ENCODE assay signal across 1 cellular context in genomic region chr2:202635441-202636296, GRCh38.
TF ChIP-seq lines count a peak whose summit lies in the region.

No MANE protein-coding gene starts in this region.

TF ChIP-seq in HepG2, 621 proteins besides CTCF, POLR2A, EP300 and RAD21 (continued from another document and continues in another):
- TF ChIP-seq IKZF1 (IDR thresholded peaks at IDR 0.05), result no peak
- TF ChIP-seq ZNF180 (CRISPR knock-in tag; IDR thresholded peaks at IDR 0.05; ENCODE audit: borderline replicate concordance, low read depth), result no peak
- TF ChIP-seq YEATS4 (CRISPR knock-in tag; IDR thresholded peaks at IDR 0.05; ENCODE audit: borderline replicate concordance), result no peak; the same call in 1 of the 2 replicates
- no peak for TF ChIP-seq HOXA5 (CRISPR knock-in tag; IDR thresholded peaks at IDR 0.05)
- TF ChIP-seq TGIF2 (CRISPR knock-in tag; IDR thresholded peaks at IDR 0.05), result no peak
- no peak for TF ChIP-seq ZFP41 (CRISPR knock-in tag; IDR thresholded peaks at IDR 0.05; ENCODE audit: borderline replicate concordance)
- TF ChIP-seq ZNF530 (CRISPR knock-in tag; IDR thresholded peaks at IDR 0.05; ENCODE audit: low read depth), result 0 out of 2 replicates have a peak, but pooled peaks have one; percentile 17
- TF ChIP-seq ISX (CRISPR knock-in tag; conservative IDR thresholded peaks at IDR 0.05), result no peak
- TF ChIP-seq GRHL1 (CRISPR knock-in tag; conservative IDR thresholded peaks at IDR 0.05), result no peak
- TF ChIP-seq HNRNPH1 (optimal IDR thresholded peaks at IDR 0.05; ENCODE audit: low read depth, low read length), result no peak
- no peak for TF ChIP-seq GLI4 (CRISPR knock-in tag; IDR thresholded peaks at IDR 0.05; ENCODE audit: borderline replicate concordance)
- TF ChIP-seq ZNF432 (CRISPR knock-in tag; IDR thresholded peaks at IDR 0.05; ENCODE audit: borderline replicate concordance), result no peak
- no peak; the same call in 1 of the 2 replicates for TF ChIP-seq MYC (CRISPR knock-in tag; IDR thresholded peaks at IDR 0.05; ENCODE audit: borderline replicate concordance)
- TF ChIP-seq ZNF790 (CRISPR knock-in tag; IDR thresholded peaks at IDR 0.05; ENCODE audit: borderline replicate concordance), result no peak
- TF ChIP-seq ZNF891 (CRISPR knock-in tag; IDR thresholded peaks at IDR 0.05), result no peak
- TF ChIP-seq NFKB2 (CRISPR knock-in tag; IDR thresholded peaks at IDR 0.05; ENCODE audit: borderline replicate concordance), result no peak
- no peak for TF ChIP-seq ZNF749 (CRISPR knock-in tag; IDR thresholded peaks at IDR 0.05; ENCODE audit: borderline replicate concordance)
- no peak for TF ChIP-seq CEBPG (CRISPR knock-in tag; IDR thresholded peaks at IDR 0.05)
- TF ChIP-seq HMGXB3 (CRISPR knock-in tag; IDR thresholded peaks at IDR 0.05; ENCODE audit: borderline replicate concordance), result peak; percentile 18; the same call in 1 of the 2 replicates
- TF ChIP-seq NR2F1 (CRISPR knock-in tag; IDR thresholded peaks at IDR 0.05), result no peak
- no peak for TF ChIP-seq MBD4 (IDR thresholded peaks at IDR 0.05; ENCODE audit: borderline replicate concordance, low read length)
- TF ChIP-seq ZNF569 (CRISPR knock-in tag; IDR thresholded peaks at IDR 0.05; ENCODE audit: borderline replicate concordance), result no peak
- TF ChIP-seq JUND (CRISPR knock-in tag; IDR thresholded peaks at IDR 0.05), result no peak
- no peak for TF ChIP-seq KDM1A (CRISPR knock-in tag; IDR thresholded peaks at IDR 0.05)
- TF ChIP-seq HHEX (CRISPR knock-in tag; IDR thresholded peaks at IDR 0.05), result no peak
- no peak for TF ChIP-seq BHLHE40 (IDR thresholded peaks at IDR 0.05; ENCODE audit: low read length)
- TF ChIP-seq, protein P1, sequence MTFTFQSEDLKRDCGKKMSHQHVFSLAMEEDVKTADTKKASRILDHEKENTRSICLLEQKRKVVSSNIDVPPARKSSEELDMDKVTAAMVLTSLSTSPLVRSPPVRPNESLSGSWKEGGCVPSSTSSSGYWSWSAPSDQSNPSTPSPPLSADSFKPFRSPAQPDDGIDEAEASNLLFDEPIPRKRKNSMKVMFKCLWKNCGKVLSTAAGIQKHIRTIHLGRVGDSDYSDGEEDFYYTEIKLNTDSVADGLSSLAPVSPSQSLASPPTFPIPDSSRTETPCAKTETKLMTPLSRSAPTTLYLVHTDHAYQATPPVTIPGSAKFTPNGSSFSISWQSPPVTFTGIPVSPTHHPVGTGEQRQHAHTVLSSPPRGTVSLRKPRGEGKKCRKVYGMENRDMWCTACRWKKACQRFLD (CRISPR knock-in tag; IDR thresholded peaks at IDR 0.05; ENCODE audit: borderline replicate concordance), result no peak
- TF ChIP-seq, protein P2, sequence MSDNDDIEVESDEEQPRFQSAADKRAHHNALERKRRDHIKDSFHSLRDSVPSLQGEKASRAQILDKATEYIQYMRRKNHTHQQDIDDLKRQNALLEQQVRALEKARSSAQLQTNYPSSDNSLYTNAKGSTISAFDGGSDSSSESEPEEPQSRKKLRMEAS (IDR thresholded peaks at IDR 0.05), result no peak
- TF ChIP-seq HOMEZ (CRISPR knock-in tag; IDR thresholded peaks at IDR 0.05; ENCODE audit: low read depth), result peak; percentile 48
- TF ChIP-seq SP2 (CRISPR knock-in tag; IDR thresholded peaks at IDR 0.05), result no peak
- TF ChIP-seq ZNF205 (CRISPR knock-in tag; IDR thresholded peaks at IDR 0.05), result peak; percentile 51; the same call in 1 of the 2 replicates
- TF ChIP-seq, protein P3, sequence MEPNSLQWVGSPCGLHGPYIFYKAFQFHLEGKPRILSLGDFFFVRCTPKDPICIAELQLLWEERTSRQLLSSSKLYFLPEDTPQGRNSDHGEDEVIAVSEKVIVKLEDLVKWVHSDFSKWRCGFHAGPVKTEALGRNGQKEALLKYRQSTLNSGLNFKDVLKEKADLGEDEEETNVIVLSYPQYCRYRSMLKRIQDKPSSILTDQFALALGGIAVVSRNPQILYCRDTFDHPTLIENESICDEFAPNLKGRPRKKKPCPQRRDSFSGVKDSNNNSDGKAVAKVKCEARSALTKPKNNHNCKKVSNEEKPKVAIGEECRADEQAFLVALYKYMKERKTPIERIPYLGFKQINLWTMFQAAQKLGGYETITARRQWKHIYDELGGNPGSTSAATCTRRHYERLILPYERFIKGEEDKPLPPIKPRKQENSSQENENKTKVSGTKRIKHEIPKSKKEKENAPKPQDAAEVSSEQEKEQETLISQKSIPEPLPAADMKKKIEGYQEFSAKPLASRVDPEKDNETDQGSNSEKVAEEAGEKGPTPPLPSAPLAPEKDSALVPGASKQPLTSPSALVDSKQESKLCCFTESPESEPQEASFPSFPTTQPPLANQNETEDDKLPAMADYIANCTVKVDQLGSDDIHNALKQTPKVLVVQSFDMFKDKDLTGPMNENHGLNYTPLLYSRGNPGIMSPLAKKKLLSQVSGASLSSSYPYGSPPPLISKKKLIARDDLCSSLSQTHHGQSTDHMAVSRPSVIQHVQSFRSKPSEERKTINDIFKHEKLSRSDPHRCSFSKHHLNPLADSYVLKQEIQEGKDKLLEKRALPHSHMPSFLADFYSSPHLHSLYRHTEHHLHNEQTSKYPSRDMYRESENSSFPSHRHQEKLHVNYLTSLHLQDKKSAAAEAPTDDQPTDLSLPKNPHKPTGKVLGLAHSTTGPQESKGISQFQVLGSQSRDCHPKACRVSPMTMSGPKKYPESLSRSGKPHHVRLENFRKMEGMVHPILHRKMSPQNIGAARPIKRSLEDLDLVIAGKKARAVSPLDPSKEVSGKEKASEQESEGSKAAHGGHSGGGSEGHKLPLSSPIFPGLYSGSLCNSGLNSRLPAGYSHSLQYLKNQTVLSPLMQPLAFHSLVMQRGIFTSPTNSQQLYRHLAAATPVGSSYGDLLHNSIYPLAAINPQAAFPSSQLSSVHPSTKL (CRISPR knock-in tag; IDR thresholded peaks at IDR 0.05), result peak; percentile 69
- peak; percentile 72 for TF ChIP-seq IRF2 (CRISPR knock-in tag; IDR thresholded peaks at IDR 0.05)
- TF ChIP-seq, protein P4, sequence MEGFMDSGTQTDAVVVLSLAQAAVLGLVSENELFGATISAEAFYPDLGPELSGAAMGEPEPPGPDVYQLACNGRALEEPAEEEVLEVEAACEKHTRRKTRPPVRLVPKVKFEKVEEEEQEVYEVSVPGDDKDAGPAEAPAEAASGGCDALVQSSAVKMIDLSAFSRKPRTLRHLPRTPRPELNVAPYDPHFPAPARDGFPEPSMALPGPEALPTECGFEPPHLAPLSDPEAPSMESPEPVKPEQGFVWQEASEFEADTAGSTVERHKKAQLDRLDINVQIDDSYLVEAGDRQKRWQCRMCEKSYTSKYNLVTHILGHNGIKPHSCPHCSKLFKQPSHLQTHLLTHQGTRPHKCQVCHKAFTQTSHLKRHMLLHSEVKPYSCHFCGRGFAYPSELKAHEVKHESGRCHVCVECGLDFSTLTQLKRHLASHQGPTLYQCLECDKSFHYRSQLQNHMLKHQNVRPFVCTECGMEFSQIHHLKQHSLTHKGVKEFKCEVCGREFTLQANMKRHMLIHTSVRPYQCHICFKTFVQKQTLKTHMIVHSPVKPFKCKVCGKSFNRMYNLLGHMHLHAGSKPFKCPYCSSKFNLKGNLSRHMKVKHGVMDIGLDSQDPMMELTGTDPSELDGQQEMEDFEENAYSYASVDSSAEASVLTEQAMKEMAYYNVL (CRISPR knock-in tag; IDR thresholded peaks at IDR 0.05; ENCODE audit: borderline replicate concordance), result no peak
- TF ChIP-seq ZNF737 (CRISPR knock-in tag; IDR thresholded peaks at IDR 0.05; ENCODE audit: borderline replicate concordance), result no peak
- no peak for TF ChIP-seq RBM39 (IDR thresholded peaks at IDR 0.05; ENCODE audit: low read depth, low read length, poor library complexity, severe bottlenecking)
- no peak; the same call in 1 of the 2 replicates for TF ChIP-seq ZBTB43 (CRISPR knock-in tag; conservative IDR thresholded peaks at IDR 0.05)
- TF ChIP-seq CBX1 (IDR thresholded peaks at IDR 0.05; ENCODE audit: low read depth), result no peak
- 0 out of 2 replicates have a peak, but pooled peaks have one; percentile 62 for TF ChIP-seq ZNF558 (CRISPR knock-in tag; IDR thresholded peaks at IDR 0.05; ENCODE audit: borderline replicate concordance)
- TF ChIP-seq FOXM1 (CRISPR knock-in tag; IDR thresholded peaks at IDR 0.05), result no peak
- no peak; the same call in 1 of the 2 replicates for TF ChIP-seq DR1 (CRISPR knock-in tag; IDR thresholded peaks at IDR 0.05)
- TF ChIP-seq, protein P5, sequence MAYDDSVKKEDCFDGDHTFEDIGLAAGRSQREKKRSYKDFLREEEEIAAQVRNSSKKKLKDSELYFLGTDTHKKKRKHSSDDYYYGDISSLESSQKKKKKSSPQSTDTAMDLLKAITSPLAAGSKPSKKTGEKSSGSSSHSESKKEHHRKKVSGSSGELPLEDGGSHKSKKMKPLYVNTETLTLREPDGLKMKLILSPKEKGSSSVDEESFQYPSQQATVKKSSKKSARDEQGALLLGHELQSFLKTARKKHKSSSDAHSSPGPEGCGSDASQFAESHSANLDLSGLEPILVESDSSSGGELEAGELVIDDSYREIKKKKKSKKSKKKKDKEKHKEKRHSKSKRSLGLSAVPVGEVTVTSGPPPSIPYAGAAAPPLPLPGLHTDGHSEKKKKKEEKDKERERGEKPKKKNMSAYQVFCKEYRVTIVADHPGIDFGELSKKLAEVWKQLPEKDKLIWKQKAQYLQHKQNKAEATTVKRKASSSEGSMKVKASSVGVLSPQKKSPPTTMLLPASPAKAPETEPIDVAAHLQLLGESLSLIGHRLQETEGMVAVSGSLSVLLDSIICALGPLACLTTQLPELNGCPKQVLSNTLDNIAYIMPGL (CRISPR knock-in tag; IDR thresholded peaks at IDR 0.05; ENCODE audit: borderline replicate concordance in 1 of 2, low read depth in 1 of 2), result 0 out of 4 replicates have a peak, but pooled peaks of 1 of the 2 experiments have one; percentile 56
- no peak for TF ChIP-seq MAFG (CRISPR knock-in tag; IDR thresholded peaks at IDR 0.05)
- TF ChIP-seq ERF (CRISPR knock-in tag; IDR thresholded peaks at IDR 0.05), result peak; percentile 52; the same call in 1 of the 2 replicates
- TF ChIP-seq ZNF10 (CRISPR knock-in tag; IDR thresholded peaks at IDR 0.05; ENCODE audit: borderline replicate concordance, low read depth), result no peak
- TF ChIP-seq ZNF577 (CRISPR knock-in tag; IDR thresholded peaks at IDR 0.05; ENCODE audit: borderline replicate concordance, low read depth), result no peak
- no peak for TF ChIP-seq ZNF292 (CRISPR knock-in tag; IDR thresholded peaks at IDR 0.05; ENCODE audit: borderline replicate concordance, low read depth)
- no peak for TF ChIP-seq ZFAT (CRISPR knock-in tag; conservative IDR thresholded peaks at IDR 0.05)
